Comparison of ENCODE assay signal across 12 cellular contexts in genomic region chr6:170243791-170244291, GRCh38. TPM values are rescaled to one million over a fixed set of nuclear protein-coding genes. Genes with fewer than 3 reads are reported as not detected.
DNase-seq lines count a peak whose midpoint lies in the region; ATAC-seq, FAIRE-seq and TF ChIP-seq lines count a peak whose summit lies in the region.
"Had no signal": no experiment of that assay in that cellular context is flagged by ENCODE, and none has a peak within 500 bp of the region (broad histone marks: within the 10 kb centered on the region; RNA-seq: fewer than 3 reads in every experiment).

No MANE protein-coding gene starts in this region.

- no peaks in the 10 kb centered on the region for H3K79me1 ChIP-seq in H1 (ENCODE audit: low read depth, low read length)

- no peak overlapping the region for H2BK120ac ChIP-seq in H1 (replicated peaks; ENCODE audit: low read depth, low read length)

- TF ChIP-seq RAD21 in H1 (IDR thresholded peaks at IDR 0.05 in 1 of 2, conservative IDR thresholded peaks at IDR 0.05 in 1 of 2; ENCODE audit: low read depth in 2 of 2, low read length in 2 of 2) = no peak

- peak overlapping the region; percentile 65; the same call in 1 of the 2 replicates for H4K8ac ChIP-seq in H1 (ENCODE audit: extremely low read depth, insufficient read depth, low read length)

- H3K9ac ChIP-seq in H1 (replicated peaks in 1 of 4; ENCODE audit: extremely low read depth in 1 of 4, low read depth in 3 of 4, low read length in 3 of 4) = no peak overlapping the region

- ATAC-seq in activated naive CD8-positive, alpha-beta T cell treated with anti-CD3 and anti-CD28 coated beads, Interleukin-2, amount 50 U/mL, for 24 hours = no peak

- no peak overlapping the region for H2BK15ac ChIP-seq in H1 (ENCODE audit: low read length)

- no peaks in the 10 kb centered on the region for H3K9me3 Mint-ChIP-seq in neural crest cell
- no peaks in the 10 kb centered on the region for H3K9me3 Mint-ChIP-seq in activated naive CD8-positive, alpha-beta T cell treated with anti-CD3 and anti-CD28 coated beads, Interleukin-2, amount 50 U/mL, for 24 hours
- H3K9me3 Mint-ChIP-seq: stimulated activated memory B cell treated with anti-CD40 and anti-IgM and Interleukin-4, amounts not matched to agents 10 μg/mL and 1 μg/mL and 100 μg/mL, for 72 hours had no signal

- no peak overlapping the region for H4K91ac ChIP-seq in H1 (replicated peaks; ENCODE audit: insufficient read length, low read length)

- H3K27me3 ChIP-seq in H1 (replicated peaks in 1 of 4; ENCODE audit: control insufficient read depth in 3 of 4, extremely low read depth in 1 of 4, insufficient read depth in 3 of 4, low read length in 3 of 4) = no peaks in the 10 kb centered on the region
- no peaks in the 10 kb centered on the region for H3K27me3 ChIP-seq in prostate gland (replicated peaks; ENCODE audit: insufficient read depth)

- H3K4ac ChIP-seq in H1 (replicated peaks; ENCODE audit: insufficient read length, low read depth, low read length) = no peak overlapping the region

- H3K36me3 ChIP-seq in H1 (ENCODE audit: control insufficient read depth in 2 of 4, insufficient read depth in 4 of 4, low read length in 3 of 4) (no peaks in the 10 kb centered on the region), prostate gland (no peaks in the 10 kb centered on the region)

- 91% methylated on average over 20 of the region's 21 CpGs; no CpG with 5 or more reads in 1 of the 2 experiments for whole genome bisulfite sequencing in H1 (ENCODE audit: extremely low coverage in 1 of 2, insufficient coverage in 1 of 2, insufficient read length in 1 of 2, insufficient replicate concordance in 2 of 2, low coverage in 1 of 2, low lambda C conversion rate in 2 of 2, missing lambda C conversion rate in 1 of 2), 2 experiments
- 66% methylated on average over 21 of the region's 21 CpGs for WGBS in prostate gland

- FAIRE-seq in D721Med (lab: Jason Lieb, UNC) (no peak), H1 (lab: Jason Lieb, UNC) (no peak)
- FAIRE-seq: GM19239 had no signal

- no peak overlapping the region for H4K5ac ChIP-seq in H1 (ENCODE audit: insufficient read length, low read depth, low read length)

- TF ChIP-seq EP300 in H1 (IDR thresholded peaks at IDR 0.05; ENCODE audit: borderline replicate concordance in 1 of 2, low read depth in 2 of 2, low read length in 2 of 2) = no peak

- H3K4me3 ChIP-seq in H1 (ENCODE audit: extremely low read depth in 1 of 4, insufficient read depth in 2 of 4, low read depth in 3 of 4, low read length in 4 of 4) (no peak overlapping the region), prostate gland (no peak overlapping the region)

- intact Hi-C loops in prostate gland (cut with DNase I) = no loop called here

- peak; percentile 71 for DNase-seq in D721Med (ENCODE audit: insufficient read length, low spot score)
- DNase-seq in NCI-H2227 treated with DMSO at 0.1 percent for 48 hours (lab: John Stamatoyannopoulos, UW) = peak; percentile 53
- DNase-seq in H1 (ENCODE audit: low read depth in 1 of 2, low spot score in 2 of 2) = no peak
- no peak for DNase-seq in neural crest cell (ENCODE audit: low read depth, low spot score)
- DNase-seq in prostate gland (ENCODE audit: low spot score) = no peak
- no peak for DNase-seq in stimulated activated CD4-positive, alpha-beta T cell treated with anti-CD3 and anti-CD28 coated beads, Interleukin-2, amount 100 ng/mL, for 24 hours
- no peak for DNase-seq in islet precursor cell
- no peak for DNase-seq in activated naive CD8-positive, alpha-beta T cell treated with anti-CD3 and anti-CD28 coated beads, Interleukin-2, amount 50 U/mL, for 24 hours
- DNase-seq: amniotic stem cell had no signal

- no peaks in the 10 kb centered on the region for H3K27me3 Mint-ChIP-seq in neural crest cell (ENCODE audit: low read depth)
- H3K27me3 Mint-ChIP-seq in activated naive CD8-positive, alpha-beta T cell treated with anti-CD3 and anti-CD28 coated beads, Interleukin-2, amount 50 U/mL, for 24 hours = peaks cover 4% of the 10 kb centered on the region

- no peaks in the 10 kb centered on the region for H4K20me1 ChIP-seq in H1 (replicated peaks in 1 of 2; ENCODE audit: control insufficient read depth in 1 of 2, insufficient read depth in 2 of 2, low read length in 2 of 2)

- no peak overlapping the region for H2BK12ac ChIP-seq in H1 (ENCODE audit: low read depth, low read length)

- no peak overlapping the region for H3K27ac ChIP-seq in H1 (ENCODE audit: low read depth, low read length)
- no peak overlapping the region for H3K27ac ChIP-seq in prostate gland
- H3K27ac ChIP-seq: epithelial cell of prostate had no signal

- H3K4me3 Mint-ChIP-seq in neural crest cell = no peak overlapping the region
- no peak overlapping the region for H3K4me3 Mint-ChIP-seq in activated naive CD8-positive, alpha-beta T cell treated with anti-CD3 and anti-CD28 coated beads, Interleukin-2, amount 50 U/mL, for 24 hours
- H3K4me3 Mint-ChIP-seq: stimulated activated memory B cell treated with anti-CD40 and anti-IgM and Interleukin-4, amounts not matched to agents 10 μg/mL and 1 μg/mL and 100 μg/mL, for 72 hours had no signal

- H2BK20ac ChIP-seq in H1 (ENCODE audit: low read length) = no peak overlapping the region

- no peaks in the 10 kb centered on the region for H3K23me2 ChIP-seq in H1 (ENCODE audit: low read depth, low read length)

- CTCF ChIA-PET in H1 (lab: Charles Lee; ENCODE audit: partially characterized antibody) = interaction anchor here (1.0 to 1.4 kb wide), 3 partner anchors 12 to 370 kb away, joined by 3 read pairs; no protein-coding TSS in a partner anchor

- POLR2A ChIA-PET in H1 (lab: Charles Lee; ENCODE audit: partially characterized antibody) = interaction anchor here (1.0 kb wide), 1 partner anchor 31 kb away, joined by 3 read pairs; no protein-coding TSS in a partner anchor

- H3K4me1 Mint-ChIP-seq in neural crest cell = peaks cover 30% of the 10 kb centered on the region
- H3K4me1 Mint-ChIP-seq in activated naive CD8-positive, alpha-beta T cell treated with anti-CD3 and anti-CD28 coated beads, Interleukin-2, amount 50 U/mL, for 24 hours = no peaks in the 10 kb centered on the region
- H3K4me1 Mint-ChIP-seq: stimulated activated memory B cell treated with anti-CD40 and anti-IgM and Interleukin-4, amounts not matched to agents 10 μg/mL and 1 μg/mL and 100 μg/mL, for 72 hours had no signal

- no peak overlapping the region for H3K56ac ChIP-seq in H1 (replicated peaks; ENCODE audit: insufficient read length, low read depth, low read length)

- no peaks in the 10 kb centered on the region for H3K79me2 ChIP-seq in H1 (ENCODE audit: control insufficient read depth in 1 of 2, insufficient read depth in 2 of 2, low read length in 2 of 2)

- H3K27ac Mint-ChIP-seq in neural crest cell (ENCODE audit: unreplicated experiment) = peak overlapping the region; percentile 58
- no peak overlapping the region for H3K27ac Mint-ChIP-seq in activated naive CD8-positive, alpha-beta T cell treated with anti-CD3 and anti-CD28 coated beads, Interleukin-2, amount 50 U/mL, for 24 hours
- H3K27ac Mint-ChIP-seq: stimulated activated memory B cell treated with anti-CD40 and anti-IgM and Interleukin-4, amounts not matched to agents 10 μg/mL and 1 μg/mL and 100 μg/mL, for 72 hours had no signal

- peak overlapping the region; percentile 42; the same call in 1 of the 2 replicates for H2AFZ ChIP-seq in H1 (ENCODE audit: low read length)

- no peak overlapping the region for H2AK5ac ChIP-seq in H1 (ENCODE audit: low read depth, low read length)

- H2BK5ac ChIP-seq in H1 (ENCODE audit: low read depth, low read length) = no peak overlapping the region

- no peaks in the 10 kb centered on the region for H3K36me3 Mint-ChIP-seq in neural crest cell (ENCODE audit: low read depth)
- no peaks in the 10 kb centered on the region for H3K36me3 Mint-ChIP-seq in activated naive CD8-positive, alpha-beta T cell treated with anti-CD3 and anti-CD28 coated beads, Interleukin-2, amount 50 U/mL, for 24 hours (ENCODE audit: low read depth)
- H3K36me3 Mint-ChIP-seq: stimulated activated memory B cell treated with anti-CD40 and anti-IgM and Interleukin-4, amounts not matched to agents 10 μg/mL and 1 μg/mL and 100 μg/mL, for 72 hours had no signal

- TF ChIP-seq POLR2A in H1 (IDR thresholded peaks at IDR 0.05; ENCODE audit: control extremely low read depth in 1 of 2, low read depth in 2 of 2, low read length in 2 of 2) (no peak), prostate gland (IDR thresholded peaks at IDR 0.05) (no peak)

- TF ChIP-seq CTCF in D721Med (IDR thresholded peaks at IDR 0.05; ENCODE audit: insufficient read depth, missing control alignments) (no peak), H1 (IDR thresholded peaks at IDR 0.05; ENCODE audit: control extremely low read depth in 1 of 3, insufficient read depth in 1 of 3, low read depth in 1 of 3, low read length in 3 of 3) (no peak), neural crest cell (conservative IDR thresholded peaks at IDR 0.05) (no peak), prostate gland (IDR thresholded peaks at IDR 0.05) (no peak)

- H3K9me3 ChIP-seq in H1 (ENCODE audit: insufficient read depth in 2 of 2, low read depth in 1 of 2, low read length in 1 of 2) (no peaks in the 10 kb centered on the region), prostate gland (no peaks in the 10 kb centered on the region)

- no peak overlapping the region for H3K4me2 ChIP-seq in H1 (ENCODE audit: insufficient read depth in 1 of 2, low read depth in 2 of 2, low read length in 2 of 2)

- no peak overlapping the region for H3K23ac ChIP-seq in H1 (ENCODE audit: insufficient read length)

- H3K14ac ChIP-seq in H1 (ENCODE audit: insufficient read length) = no peak overlapping the region

- H3K4me1 ChIP-seq in H1 (replicated peaks in 1 of 4; ENCODE audit: control insufficient read depth in 3 of 4, insufficient read depth in 4 of 4, low read length in 3 of 4) (peaks cover 0 to 12% (median 3%) of the 10 kb centered on the region in 4 experiments; a peak in 4 of 7 replicates), prostate gland (replicated peaks) (no peaks in the 10 kb centered on the region)

- peak overlapping the region; percentile 48 for H3K18ac ChIP-seq in H1 (ENCODE audit: extremely low read depth, low read length)

RNA-seq across cellular contexts. Expression of gene DLL1, which starts 47.0 kb away (rescaled TPM):
- total RNA-seq in H1 (2021; fragmentation: NEBNext Ultra II Directional; extraction: Animal tissue kit (Norgen Biotek cat#: 25700)) = 3.8 and 5.6 TPM in 2 replicates
- polyA plus RNA-seq in H1 (2011; rRNA removed) = 1.7 and 3.1 TPM in 2 replicates
- 3.3 TPM for polyA plus RNA-seq in H1 (2011; cell fraction: cytosol; rRNA removed)
- 8.7 TPM for polyA plus RNA-seq in H1 (2011; cell fraction: nucleus; rRNA removed)
- polyA plus RNA-seq in H1 (2012, experiment 1 of 2) = 1.5 to 2.8 TPM (median 2.7 TPM) in 4 replicates
- 1.5 TPM for polyA plus RNA-seq in H1 (2012, experiment 2 of 2)
- polyA plus RNA-seq in H1 (2013, experiment 1 of 2) = 1.4 TPM
- polyA plus RNA-seq in H1 (2013, experiment 2 of 2) = 1.0 TPM
- 0.39 and 0.95 TPM in 2 replicates for polyA minus RNA-seq in H1 (2011; rRNA and poly(A)+ RNA removed)
- polyA minus RNA-seq in H1 (2011; cell fraction: cytosol; rRNA and poly(A)+ RNA removed) = 2.3 TPM
- polyA minus RNA-seq in H1 (2011; cell fraction: nucleus; rRNA and poly(A)+ RNA removed) = 2.6 TPM
- total RNA-seq in neural crest cell = 53.9 and 59.8 TPM in 2 replicates
- total RNA-seq in prostate gland = 10 to 100 TPM; 16.0 to 40.4 TPM

Comparison
In these comparisons a context has a peak if more than half of its experiments do, and no peak if none do; other contexts are left out.
1. DNase-seq: peak in D721Med (single experiment) and NCI-H2227 treated with DMSO at 0.1 percent for 48 hours (single experiment); none in H1 (0 of 2), neural crest cell (single experiment), prostate gland (single experiment), stimulated activated CD4-positive, alpha-beta T cell treated with anti-CD3 and anti-CD28 coated beads, Interleukin-2, amount 100 ng/mL, for 24 hours (0 of 2), islet precursor cell (single experiment) and activated naive CD8-positive, alpha-beta T cell treated with anti-CD3 and anti-CD28 coated beads, Interleukin-2, amount 50 U/mL, for 24 hours (single experiment).